Comparison of ENCODE assay signal across 1 cellular context in genomic region chr10:51838506-51838905, GRCh38.
TF ChIP-seq lines count a peak whose summit lies in the region.

No MANE protein-coding gene starts in this region.

TF ChIP-seq in GM23338, 12 proteins besides CTCF, POLR2A, EP300 and RAD21 (continued from another document):
- TF ChIP-seq ZNF331 (CRISPR knock-in tag; IDR thresholded peaks at IDR 0.05; ENCODE audit: low read depth) (no peak), EZH2phosphoT487 (IDR thresholded peaks at IDR 0.05; ENCODE audit: unreplicated experiment) (no peak), POLR2AphosphoS5 (IDR thresholded peaks at IDR 0.05; ENCODE audit: low read depth) (no peak), STAT1 (IDR thresholded peaks at IDR 0.05; ENCODE audit: unreplicated experiment) (no peak), CREB1 (CRISPR knock-in tag; IDR thresholded peaks at IDR 0.05; ENCODE audit: low read depth) (no peak), ETS1 (IDR thresholded peaks at IDR 0.05) (no peak), JUNB (IDR thresholded peaks at IDR 0.05; ENCODE audit: unreplicated experiment) (no peak), EZH2 (IDR thresholded peaks at IDR 0.05; ENCODE audit: low read depth, unreplicated experiment) (no peak)
- TF ChIP-seq, protein P1, sequence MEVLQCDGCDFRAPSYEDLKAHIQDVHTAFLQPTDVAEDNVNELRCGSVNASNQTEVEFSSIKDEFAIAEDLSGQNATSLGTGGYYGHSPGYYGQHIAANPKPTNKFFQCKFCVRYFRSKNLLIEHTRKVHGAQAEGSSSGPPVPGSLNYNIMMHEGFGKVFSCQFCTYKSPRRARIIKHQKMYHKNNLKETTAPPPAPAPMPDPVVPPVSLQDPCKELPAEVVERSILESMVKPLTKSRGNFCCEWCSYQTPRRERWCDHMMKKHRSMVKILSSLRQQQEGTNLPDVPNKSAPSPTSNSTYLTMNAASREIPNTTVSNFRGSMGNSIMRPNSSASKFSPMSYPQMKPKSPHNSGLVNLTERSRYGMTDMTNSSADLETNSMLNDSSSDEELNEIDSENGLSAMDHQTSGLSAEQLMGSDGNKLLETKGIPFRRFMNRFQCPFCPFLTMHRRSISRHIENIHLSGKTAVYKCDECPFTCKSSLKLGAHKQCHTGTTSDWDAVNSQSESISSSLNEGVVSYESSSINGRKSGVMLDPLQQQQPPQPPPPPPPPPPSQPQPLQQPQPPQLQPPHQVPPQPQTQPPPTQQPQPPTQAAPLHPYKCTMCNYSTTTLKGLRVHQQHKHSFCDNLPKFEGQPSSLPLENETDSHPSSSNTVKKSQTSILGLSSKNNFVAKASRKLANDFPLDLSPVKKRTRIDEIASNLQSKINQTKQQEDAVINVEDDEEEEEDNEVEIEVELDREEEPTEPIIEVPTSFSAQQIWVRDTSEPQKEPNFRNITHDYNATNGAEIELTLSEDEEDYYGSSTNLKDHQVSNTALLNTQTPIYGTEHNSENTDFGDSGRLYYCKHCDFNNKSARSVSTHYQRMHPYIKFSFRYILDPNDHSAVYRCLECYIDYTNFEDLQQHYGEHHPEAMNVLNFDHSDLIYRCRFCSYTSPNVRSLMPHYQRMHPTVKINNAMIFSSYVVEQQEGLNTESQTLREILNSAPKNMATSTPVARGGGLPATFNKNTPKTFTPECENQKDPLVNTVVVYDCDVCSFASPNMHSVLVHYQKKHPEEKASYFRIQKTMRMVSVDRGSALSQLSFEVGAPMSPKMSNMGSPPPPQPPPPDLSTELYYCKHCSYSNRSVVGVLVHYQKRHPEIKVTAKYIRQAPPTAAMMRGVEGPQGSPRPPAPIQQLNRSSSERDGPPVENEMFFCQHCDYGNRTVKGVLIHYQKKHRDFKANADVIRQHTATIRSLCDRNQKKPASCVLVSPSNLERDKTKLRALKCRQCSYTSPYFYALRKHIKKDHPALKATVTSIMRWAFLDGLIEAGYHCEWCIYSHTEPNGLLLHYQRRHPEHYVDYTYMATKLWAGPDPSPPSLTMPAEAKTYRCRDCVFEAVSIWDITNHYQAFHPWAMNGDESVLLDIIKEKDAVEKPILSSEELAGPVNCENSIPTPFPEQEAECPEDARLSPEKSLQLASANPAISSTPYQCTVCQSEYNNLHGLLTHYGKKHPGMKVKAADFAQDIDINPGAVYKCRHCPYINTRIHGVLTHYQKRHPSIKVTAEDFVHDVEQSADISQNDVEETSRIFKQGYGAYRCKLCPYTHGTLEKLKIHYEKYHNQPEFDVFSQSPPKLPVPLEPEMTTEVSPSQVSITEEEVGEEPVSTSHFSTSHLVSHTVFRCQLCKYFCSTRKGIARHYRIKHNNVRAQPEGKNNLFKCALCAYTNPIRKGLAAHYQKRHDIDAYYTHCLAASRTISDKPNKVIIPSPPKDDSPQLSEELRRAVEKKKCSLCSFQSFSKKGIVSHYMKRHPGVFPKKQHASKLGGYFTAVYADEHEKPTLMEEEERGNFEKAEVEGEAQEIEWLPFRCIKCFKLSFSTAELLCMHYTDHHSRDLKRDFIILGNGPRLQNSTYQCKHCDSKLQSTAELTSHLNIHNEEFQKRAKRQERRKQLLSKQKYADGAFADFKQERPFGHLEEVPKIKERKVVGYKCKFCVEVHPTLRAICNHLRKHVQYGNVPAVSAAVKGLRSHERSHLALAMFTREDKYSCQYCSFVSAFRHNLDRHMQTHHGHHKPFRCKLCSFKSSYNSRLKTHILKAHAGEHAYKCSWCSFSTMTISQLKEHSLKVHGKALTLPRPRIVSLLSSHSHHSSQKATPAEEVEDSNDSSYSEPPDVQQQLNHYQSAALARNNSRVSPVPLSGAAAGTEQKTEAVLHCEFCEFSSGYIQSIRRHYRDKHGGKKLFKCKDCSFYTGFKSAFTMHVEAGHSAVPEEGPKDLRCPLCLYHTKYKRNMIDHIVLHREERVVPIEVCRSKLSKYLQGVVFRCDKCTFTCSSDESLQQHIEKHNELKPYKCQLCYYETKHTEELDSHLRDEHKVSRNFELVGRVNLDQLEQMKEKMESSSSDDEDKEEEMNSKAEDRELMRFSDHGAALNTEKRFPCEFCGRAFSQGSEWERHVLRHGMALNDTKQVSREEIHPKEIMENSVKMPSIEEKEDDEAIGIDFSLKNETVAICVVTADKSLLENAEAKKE (CRISPR knock-in tag; IDR thresholded peaks at IDR 0.05): no peak
